ENCODE assay signal across 1 cellular context in genomic region chr1:226181996-226182714, GRCh38.
TF ChIP-seq lines count a peak whose summit lies in the region.

No MANE protein-coding gene starts in this region.

TF ChIP-seq in HEK293, 187 proteins besides CTCF, POLR2A, EP300 and RAD21 (continued from another document):
- TF ChIP-seq IKZF3 (tag by site-specific recombination; IDR thresholded peaks at IDR 0.05) (peak; percentile 37; the same call in 1 of the 2 replicates), ELK4 (IDR thresholded peaks at IDR 0.05; ENCODE audit: borderline replicate concordance, low read depth, low read length) (no peak), ZNF677 (tag by site-specific recombination; IDR thresholded peaks at IDR 0.05) (no peak), ZNF473 (tag by site-specific recombination; IDR thresholded peaks at IDR 0.05) (no peak), ZNF146 (tag by site-specific recombination; IDR thresholded peaks at IDR 0.05) (no peak), ZNF48 (tag by site-specific recombination; IDR thresholded peaks at IDR 0.05) (no peak), ZXDB (tag by site-specific recombination; IDR thresholded peaks at IDR 0.05) (peak; percentile 61), ZNF362 (tag by site-specific recombination; IDR thresholded peaks at IDR 0.05) (peak; percentile 97), ZNF843 (tag by site-specific recombination; IDR thresholded peaks at IDR 0.05) (no peak)
